1 cellular context compared by ENCODE assay signal in the genomic region with DNA sequence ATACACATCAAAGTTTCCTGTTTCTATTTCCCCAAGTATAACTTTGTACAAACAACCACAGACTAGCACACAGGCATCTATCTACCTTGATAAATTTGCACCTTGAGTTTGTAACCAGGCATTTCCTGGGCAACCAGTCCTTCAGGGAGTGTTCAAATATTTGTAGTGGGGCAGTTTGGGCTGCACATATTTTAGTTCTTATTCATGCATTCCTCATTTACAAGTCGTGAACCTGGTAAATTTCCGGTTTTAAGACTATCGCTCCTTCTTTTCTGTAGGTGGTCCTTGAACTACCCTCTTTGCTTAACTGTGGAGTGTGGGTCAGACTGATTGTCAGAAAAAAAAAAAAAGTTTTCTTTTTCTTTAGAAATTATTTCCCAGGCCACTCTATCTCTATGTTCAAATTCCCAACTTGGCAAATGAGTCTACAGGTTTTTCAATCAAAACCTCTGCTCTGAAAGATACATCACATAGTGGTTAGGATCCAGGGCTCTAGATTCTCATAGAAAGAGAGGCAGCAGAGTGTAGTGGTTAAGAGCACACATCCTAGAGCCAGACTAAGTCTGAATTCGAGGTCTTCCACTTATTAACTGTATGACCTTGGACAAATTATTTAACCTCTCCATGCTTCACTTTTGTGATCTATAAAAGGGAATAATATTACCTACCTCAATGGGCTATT.
TF ChIP-seq lines count a peak whose summit lies in the region.

No MANE protein-coding gene starts in this region.

TF ChIP-seq in HepG2, 621 proteins besides CTCF, POLR2A, EP300 and RAD21 (continued from another document and continues in another):
- TF ChIP-seq, protein P1, sequence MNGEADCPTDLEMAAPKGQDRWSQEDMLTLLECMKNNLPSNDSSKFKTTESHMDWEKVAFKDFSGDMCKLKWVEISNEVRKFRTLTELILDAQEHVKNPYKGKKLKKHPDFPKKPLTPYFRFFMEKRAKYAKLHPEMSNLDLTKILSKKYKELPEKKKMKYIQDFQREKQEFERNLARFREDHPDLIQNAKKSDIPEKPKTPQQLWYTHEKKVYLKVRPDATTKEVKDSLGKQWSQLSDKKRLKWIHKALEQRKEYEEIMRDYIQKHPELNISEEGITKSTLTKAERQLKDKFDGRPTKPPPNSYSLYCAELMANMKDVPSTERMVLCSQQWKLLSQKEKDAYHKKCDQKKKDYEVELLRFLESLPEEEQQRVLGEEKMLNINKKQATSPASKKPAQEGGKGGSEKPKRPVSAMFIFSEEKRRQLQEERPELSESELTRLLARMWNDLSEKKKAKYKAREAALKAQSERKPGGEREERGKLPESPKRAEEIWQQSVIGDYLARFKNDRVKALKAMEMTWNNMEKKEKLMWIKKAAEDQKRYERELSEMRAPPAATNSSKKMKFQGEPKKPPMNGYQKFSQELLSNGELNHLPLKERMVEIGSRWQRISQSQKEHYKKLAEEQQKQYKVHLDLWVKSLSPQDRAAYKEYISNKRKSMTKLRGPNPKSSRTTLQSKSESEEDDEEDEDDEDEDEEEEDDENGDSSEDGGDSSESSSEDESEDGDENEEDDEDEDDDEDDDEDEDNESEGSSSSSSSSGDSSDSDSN (CRISPR knock-in tag; IDR thresholded peaks at IDR 0.05): no peak
- no peak for TF ChIP-seq CHCHD3 (CRISPR knock-in tag; IDR thresholded peaks at IDR 0.05)
- no peak for TF ChIP-seq POLR2AphosphoS5 (IDR thresholded peaks at IDR 0.05; ENCODE audit: low read depth, low read length)
- TF ChIP-seq SP5 (CRISPR knock-in tag; IDR thresholded peaks at IDR 0.05; ENCODE audit: borderline replicate concordance, low read depth): no peak
- TF ChIP-seq PHF20 (CRISPR knock-in tag; IDR thresholded peaks at IDR 0.05): no peak
- TF ChIP-seq, protein P2, sequence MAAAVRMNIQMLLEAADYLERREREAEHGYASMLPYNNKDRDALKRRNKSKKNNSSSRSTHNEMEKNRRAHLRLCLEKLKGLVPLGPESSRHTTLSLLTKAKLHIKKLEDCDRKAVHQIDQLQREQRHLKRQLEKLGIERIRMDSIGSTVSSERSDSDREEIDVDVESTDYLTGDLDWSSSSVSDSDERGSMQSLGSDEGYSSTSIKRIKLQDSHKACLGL (CRISPR knock-in tag; IDR thresholded peaks at IDR 0.05): no peak
- no peak for TF ChIP-seq ZNF17 (CRISPR knock-in tag; IDR thresholded peaks at IDR 0.05)
- no peak for TF ChIP-seq RBAK (CRISPR knock-in tag; IDR thresholded peaks at IDR 0.05)
- TF ChIP-seq SETDB1 (CRISPR knock-in tag; IDR thresholded peaks at IDR 0.05; ENCODE audit: borderline replicate concordance): no peak
- TF ChIP-seq, protein P3, sequence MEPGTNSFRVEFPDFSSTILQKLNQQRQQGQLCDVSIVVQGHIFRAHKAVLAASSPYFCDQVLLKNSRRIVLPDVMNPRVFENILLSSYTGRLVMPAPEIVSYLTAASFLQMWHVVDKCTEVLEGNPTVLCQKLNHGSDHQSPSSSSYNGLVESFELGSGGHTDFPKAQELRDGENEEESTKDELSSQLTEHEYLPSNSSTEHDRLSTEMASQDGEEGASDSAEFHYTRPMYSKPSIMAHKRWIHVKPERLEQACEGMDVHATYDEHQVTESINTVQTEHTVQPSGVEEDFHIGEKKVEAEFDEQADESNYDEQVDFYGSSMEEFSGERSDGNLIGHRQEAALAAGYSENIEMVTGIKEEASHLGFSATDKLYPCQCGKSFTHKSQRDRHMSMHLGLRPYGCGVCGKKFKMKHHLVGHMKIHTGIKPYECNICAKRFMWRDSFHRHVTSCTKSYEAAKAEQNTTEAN (CRISPR knock-in tag; conservative IDR thresholded peaks at IDR 0.05): peak; percentile 76; the same call in 1 of the 2 replicates
- no peak for TF ChIP-seq SAFB2 (CRISPR knock-in tag; IDR thresholded peaks at IDR 0.05; ENCODE audit: borderline replicate concordance, low read depth)
- peak; percentile 75 for TF ChIP-seq FOXA3 (CRISPR knock-in tag; IDR thresholded peaks at IDR 0.05)
- TF ChIP-seq JUNB (CRISPR knock-in tag; IDR thresholded peaks at IDR 0.05; ENCODE audit: borderline replicate concordance): peak; percentile 90
- TF ChIP-seq EED (CRISPR knock-in tag; IDR thresholded peaks at IDR 0.05): no peak
- no peak for TF ChIP-seq IKZF4 (CRISPR knock-in tag; IDR thresholded peaks at IDR 0.05; ENCODE audit: borderline replicate concordance, low read depth, not compliant biosample characterization)
- TF ChIP-seq, protein P4, sequence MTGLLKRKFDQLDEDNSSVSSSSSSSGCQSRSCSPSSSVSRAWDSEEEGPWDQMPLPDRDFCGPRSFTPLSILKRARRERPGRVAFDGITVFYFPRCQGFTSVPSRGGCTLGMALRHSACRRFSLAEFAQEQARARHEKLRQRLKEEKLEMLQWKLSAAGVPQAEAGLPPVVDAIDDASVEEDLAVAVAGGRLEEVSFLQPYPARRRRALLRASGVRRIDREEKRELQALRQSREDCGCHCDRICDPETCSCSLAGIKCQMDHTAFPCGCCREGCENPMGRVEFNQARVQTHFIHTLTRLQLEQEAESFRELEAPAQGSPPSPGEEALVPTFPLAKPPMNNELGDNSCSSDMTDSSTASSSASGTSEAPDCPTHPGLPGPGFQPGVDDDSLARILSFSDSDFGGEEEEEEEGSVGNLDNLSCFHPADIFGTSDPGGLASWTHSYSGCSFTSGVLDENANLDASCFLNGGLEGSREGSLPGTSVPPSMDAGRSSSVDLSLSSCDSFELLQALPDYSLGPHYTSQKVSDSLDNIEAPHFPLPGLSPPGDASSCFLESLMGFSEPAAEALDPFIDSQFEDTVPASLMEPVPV (CRISPR knock-in tag; IDR thresholded peaks at IDR 0.05): no peak
- TF ChIP-seq, protein P5, sequence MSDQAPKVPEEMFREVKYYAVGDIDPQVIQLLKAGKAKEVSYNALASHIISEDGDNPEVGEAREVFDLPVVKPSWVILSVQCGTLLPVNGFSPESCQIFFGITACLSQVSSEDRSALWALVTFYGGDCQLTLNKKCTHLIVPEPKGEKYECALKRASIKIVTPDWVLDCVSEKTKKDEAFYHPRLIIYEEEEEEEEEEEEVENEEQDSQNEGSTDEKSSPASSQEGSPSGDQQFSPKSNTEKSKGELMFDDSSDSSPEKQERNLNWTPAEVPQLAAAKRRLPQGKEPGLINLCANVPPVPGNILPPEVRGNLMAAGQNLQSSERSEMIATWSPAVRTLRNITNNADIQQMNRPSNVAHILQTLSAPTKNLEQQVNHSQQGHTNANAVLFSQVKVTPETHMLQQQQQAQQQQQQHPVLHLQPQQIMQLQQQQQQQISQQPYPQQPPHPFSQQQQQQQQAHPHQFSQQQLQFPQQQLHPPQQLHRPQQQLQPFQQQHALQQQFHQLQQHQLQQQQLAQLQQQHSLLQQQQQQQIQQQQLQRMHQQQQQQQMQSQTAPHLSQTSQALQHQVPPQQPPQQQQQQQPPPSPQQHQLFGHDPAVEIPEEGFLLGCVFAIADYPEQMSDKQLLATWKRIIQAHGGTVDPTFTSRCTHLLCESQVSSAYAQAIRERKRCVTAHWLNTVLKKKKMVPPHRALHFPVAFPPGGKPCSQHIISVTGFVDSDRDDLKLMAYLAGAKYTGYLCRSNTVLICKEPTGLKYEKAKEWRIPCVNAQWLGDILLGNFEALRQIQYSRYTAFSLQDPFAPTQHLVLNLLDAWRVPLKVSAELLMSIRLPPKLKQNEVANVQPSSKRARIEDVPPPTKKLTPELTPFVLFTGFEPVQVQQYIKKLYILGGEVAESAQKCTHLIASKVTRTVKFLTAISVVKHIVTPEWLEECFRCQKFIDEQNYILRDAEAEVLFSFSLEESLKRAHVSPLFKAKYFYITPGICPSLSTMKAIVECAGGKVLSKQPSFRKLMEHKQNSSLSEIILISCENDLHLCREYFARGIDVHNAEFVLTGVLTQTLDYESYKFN (CRISPR knock-in tag; conservative IDR thresholded peaks at IDR 0.05): peak; percentile 93
- TF ChIP-seq TEAD3 (CRISPR knock-in tag; optimal IDR thresholded peaks at IDR 0.05; ENCODE audit: borderline replicate concordance): peak; percentile 97
- no peak for TF ChIP-seq ZNF124 (CRISPR knock-in tag; IDR thresholded peaks at IDR 0.05)
- TF ChIP-seq ZSCAN31 (CRISPR knock-in tag; IDR thresholded peaks at IDR 0.05; ENCODE audit: low read depth): no peak
- TF ChIP-seq ARNT2 (CRISPR knock-in tag; IDR thresholded peaks at IDR 0.05; ENCODE audit: low read depth): no peak
- TF ChIP-seq FOXA1 (IDR thresholded peaks at IDR 0.05): no peak
- TF ChIP-seq FOXA1 (CRISPR knock-in tag; IDR thresholded peaks at IDR 0.05): peak; percentile 71
- TF ChIP-seq SIN3A (IDR thresholded peaks at IDR 0.05; ENCODE audit: borderline replicate concordance, low read depth, low read length): no peak
- TF ChIP-seq ZNF446 (CRISPR knock-in tag; IDR thresholded peaks at IDR 0.05): no peak
- TF ChIP-seq ZNF224 (CRISPR knock-in tag; IDR thresholded peaks at IDR 0.05): no peak
- TF ChIP-seq HMGA1 (CRISPR knock-in tag; conservative IDR thresholded peaks at IDR 0.05): no peak
- no peak for TF ChIP-seq MIER3 (CRISPR knock-in tag; IDR thresholded peaks at IDR 0.05; ENCODE audit: borderline replicate concordance)
- TF ChIP-seq EHMT2 (IDR thresholded peaks at IDR 0.05; ENCODE audit: borderline replicate concordance, low read depth, low read length): peak; percentile 88
- TF ChIP-seq ZNF3 (CRISPR knock-in tag; IDR thresholded peaks at IDR 0.05): no peak
- TF ChIP-seq ZNF331 (CRISPR knock-in tag; IDR thresholded peaks at IDR 0.05): 0 out of 2 replicates have a peak, but pooled peaks have one; percentile 28
- TF ChIP-seq, protein P6, sequence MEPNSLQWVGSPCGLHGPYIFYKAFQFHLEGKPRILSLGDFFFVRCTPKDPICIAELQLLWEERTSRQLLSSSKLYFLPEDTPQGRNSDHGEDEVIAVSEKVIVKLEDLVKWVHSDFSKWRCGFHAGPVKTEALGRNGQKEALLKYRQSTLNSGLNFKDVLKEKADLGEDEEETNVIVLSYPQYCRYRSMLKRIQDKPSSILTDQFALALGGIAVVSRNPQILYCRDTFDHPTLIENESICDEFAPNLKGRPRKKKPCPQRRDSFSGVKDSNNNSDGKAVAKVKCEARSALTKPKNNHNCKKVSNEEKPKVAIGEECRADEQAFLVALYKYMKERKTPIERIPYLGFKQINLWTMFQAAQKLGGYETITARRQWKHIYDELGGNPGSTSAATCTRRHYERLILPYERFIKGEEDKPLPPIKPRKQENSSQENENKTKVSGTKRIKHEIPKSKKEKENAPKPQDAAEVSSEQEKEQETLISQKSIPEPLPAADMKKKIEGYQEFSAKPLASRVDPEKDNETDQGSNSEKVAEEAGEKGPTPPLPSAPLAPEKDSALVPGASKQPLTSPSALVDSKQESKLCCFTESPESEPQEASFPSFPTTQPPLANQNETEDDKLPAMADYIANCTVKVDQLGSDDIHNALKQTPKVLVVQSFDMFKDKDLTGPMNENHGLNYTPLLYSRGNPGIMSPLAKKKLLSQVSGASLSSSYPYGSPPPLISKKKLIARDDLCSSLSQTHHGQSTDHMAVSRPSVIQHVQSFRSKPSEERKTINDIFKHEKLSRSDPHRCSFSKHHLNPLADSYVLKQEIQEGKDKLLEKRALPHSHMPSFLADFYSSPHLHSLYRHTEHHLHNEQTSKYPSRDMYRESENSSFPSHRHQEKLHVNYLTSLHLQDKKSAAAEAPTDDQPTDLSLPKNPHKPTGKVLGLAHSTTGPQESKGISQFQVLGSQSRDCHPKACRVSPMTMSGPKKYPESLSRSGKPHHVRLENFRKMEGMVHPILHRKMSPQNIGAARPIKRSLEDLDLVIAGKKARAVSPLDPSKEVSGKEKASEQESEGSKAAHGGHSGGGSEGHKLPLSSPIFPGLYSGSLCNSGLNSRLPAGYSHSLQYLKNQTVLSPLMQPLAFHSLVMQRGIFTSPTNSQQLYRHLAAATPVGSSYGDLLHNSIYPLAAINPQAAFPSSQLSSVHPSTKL (CRISPR knock-in tag; IDR thresholded peaks at IDR 0.05): peak; percentile 91
- TF ChIP-seq ZNF616 (CRISPR knock-in tag; IDR thresholded peaks at IDR 0.05; ENCODE audit: low read depth): no peak
- TF ChIP-seq ZNF225 (CRISPR knock-in tag; IDR thresholded peaks at IDR 0.05): no peak
- TF ChIP-seq, protein P7, sequence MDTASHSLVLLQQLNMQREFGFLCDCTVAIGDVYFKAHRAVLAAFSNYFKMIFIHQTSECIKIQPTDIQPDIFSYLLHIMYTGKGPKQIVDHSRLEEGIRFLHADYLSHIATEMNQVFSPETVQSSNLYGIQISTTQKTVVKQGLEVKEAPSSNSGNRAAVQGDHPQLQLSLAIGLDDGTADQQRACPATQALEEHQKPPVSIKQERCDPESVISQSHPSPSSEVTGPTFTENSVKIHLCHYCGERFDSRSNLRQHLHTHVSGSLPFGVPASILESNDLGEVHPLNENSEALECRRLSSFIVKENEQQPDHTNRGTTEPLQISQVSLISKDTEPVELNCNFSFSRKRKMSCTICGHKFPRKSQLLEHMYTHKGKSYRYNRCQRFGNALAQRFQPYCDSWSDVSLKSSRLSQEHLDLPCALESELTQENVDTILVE (CRISPR knock-in tag; IDR thresholded peaks at IDR 0.05): no peak
- peak; percentile 49; the same call in 1 of the 2 replicates for TF ChIP-seq FOXK1 (CRISPR knock-in tag; IDR thresholded peaks at IDR 0.05; ENCODE audit: borderline replicate concordance, low read depth)
- TF ChIP-seq, protein P8, sequence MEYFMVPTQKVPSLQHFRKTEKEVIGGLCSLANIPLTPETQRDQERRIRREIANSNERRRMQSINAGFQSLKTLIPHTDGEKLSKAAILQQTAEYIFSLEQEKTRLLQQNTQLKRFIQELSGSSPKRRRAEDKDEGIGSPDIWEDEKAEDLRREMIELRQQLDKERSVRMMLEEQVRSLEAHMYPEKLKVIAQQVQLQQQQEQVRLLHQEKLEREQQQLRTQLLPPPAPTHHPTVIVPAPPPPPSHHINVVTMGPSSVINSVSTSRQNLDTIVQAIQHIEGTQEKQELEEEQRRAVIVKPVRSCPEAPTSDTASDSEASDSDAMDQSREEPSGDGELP (IDR thresholded peaks at IDR 0.05; ENCODE audit: borderline replicate concordance, low read depth): no peak
- TF ChIP-seq BRD4 (CRISPR knock-in tag; IDR thresholded peaks at IDR 0.05): no peak
- TF ChIP-seq REXO4 (CRISPR knock-in tag; IDR thresholded peaks at IDR 0.05; ENCODE audit: borderline replicate concordance): no peak
- peak; percentile 67; the same call in 1 of the 2 replicates for TF ChIP-seq SALL1 (CRISPR knock-in tag; IDR thresholded peaks at IDR 0.05)
- TF ChIP-seq, protein P9, sequence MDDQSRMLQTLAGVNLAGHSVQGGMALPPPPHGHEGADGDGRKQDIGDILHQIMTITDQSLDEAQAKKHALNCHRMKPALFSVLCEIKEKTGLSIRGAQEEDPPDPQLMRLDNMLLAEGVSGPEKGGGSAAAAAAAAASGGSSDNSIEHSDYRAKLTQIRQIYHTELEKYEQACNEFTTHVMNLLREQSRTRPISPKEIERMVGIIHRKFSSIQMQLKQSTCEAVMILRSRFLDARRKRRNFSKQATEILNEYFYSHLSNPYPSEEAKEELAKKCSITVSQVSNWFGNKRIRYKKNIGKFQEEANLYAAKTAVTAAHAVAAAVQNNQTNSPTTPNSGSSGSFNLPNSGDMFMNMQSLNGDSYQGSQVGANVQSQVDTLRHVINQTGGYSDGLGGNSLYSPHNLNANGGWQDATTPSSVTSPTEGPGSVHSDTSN (CRISPR knock-in tag; IDR thresholded peaks at IDR 0.05; ENCODE audit: borderline replicate concordance): no peak
- no peak for TF ChIP-seq U2AF2 (IDR thresholded peaks at IDR 0.05; ENCODE audit: low read depth, low read length)
- peak; percentile 18 for TF ChIP-seq SKI (IDR thresholded peaks at IDR 0.05; ENCODE audit: partially characterized antibody)
- TF ChIP-seq REPIN1 (CRISPR knock-in tag; IDR thresholded peaks at IDR 0.05; ENCODE audit: borderline replicate concordance, low read depth): no peak
- no peak for TF ChIP-seq ZNF782 (CRISPR knock-in tag; IDR thresholded peaks at IDR 0.05; ENCODE audit: borderline replicate concordance)
